ENCODE assay signal across 1 cellular context in the genomic region with DNA sequence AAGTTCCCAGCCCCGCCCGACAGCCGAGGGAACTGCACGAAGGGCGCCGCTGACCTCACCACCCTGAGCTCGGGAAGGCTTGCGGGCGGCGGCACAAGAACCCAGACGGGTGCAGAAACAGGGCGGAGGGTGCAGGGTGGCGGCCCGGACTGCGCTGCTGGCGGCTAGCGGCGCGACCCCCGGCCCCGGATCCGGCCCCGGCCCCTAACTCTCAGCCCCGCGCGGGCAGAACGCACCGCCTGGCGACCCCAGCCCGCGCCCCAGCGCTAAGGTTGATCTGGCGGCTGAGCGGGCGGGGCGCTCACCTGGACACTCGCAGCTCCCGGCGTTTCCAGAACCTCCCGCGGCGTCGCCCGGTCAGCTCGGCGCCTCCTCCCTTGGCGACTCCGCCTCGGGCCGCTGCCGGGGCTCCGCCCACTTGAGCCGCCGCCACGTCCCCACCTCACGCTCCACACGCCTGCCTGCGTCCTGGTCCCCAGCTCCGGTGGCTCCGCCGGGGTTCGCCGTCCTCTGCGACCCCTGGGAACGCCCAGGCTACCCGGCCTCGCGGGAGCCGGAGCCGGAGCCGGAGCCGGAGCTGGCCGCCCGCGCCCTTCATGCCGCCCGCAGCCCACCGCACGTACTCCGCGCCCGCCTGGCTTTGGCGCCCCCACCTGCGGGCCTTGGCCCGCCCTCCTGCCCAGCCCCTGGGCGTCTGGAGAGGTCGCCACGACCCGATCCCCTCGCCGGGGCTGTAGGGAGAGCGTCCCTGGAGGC.
TF ChIP-seq lines count a peak whose summit lies in the region.

A gene (minus strand): TSS at position 369 of the 756 bp plus-strand sequence. CDS start 9,227 bp downstream, outside the sequence.

TF ChIP-seq in K562, 482 proteins besides CTCF, POLR2A, EP300 and RAD21 (continued from another document and continues in another):
- TF ChIP-seq, protein P1, sequence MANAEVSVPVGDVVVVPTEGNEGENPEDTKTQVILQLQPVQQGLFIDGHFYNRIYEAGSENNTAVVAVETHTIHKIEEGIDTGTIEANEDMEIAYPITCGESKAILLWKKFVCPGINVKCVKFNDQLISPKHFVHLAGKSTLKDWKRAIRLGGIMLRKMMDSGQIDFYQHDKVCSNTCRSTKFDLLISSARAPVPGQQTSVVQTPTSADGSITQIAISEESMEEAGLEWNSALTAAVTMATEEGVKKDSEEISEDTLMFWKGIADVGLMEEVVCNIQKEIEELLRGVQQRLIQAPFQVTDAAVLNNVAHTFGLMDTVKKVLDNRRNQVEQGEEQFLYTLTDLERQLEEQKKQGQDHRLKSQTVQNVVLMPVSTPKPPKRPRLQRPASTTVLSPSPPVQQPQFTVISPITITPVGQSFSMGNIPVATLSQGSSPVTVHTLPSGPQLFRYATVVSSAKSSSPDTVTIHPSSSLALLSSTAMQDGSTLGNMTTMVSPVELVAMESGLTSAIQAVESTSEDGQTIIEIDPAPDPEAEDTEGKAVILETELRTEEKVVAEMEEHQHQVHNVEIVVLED (CRISPR knock-in tag; IDR thresholded peaks at IDR 0.05): peak; percentile 79
- TF ChIP-seq NONO (IDR thresholded peaks at IDR 0.05; ENCODE audit: low read depth in 2 of 2, low read length in 1 of 2) (0 out of 4 replicates have a peak, but pooled peaks of 1 of the 2 experiments have one; percentile 47), MTA3 (IDR thresholded peaks at IDR 0.05; ENCODE audit: borderline replicate concordance) (peak; percentile 84; the same call in 1 of the 2 replicates), RFX7 (CRISPR knock-in tag; IDR thresholded peaks at IDR 0.05) (no peak), ZKSCAN8 (CRISPR knock-in tag; IDR thresholded peaks at IDR 0.05) (no peak), SMARCC2 (IDR thresholded peaks at IDR 0.05; ENCODE audit: low read depth) (no peak; the same call in 1 of the 2 replicates), RBM22 (IDR thresholded peaks at IDR 0.05; ENCODE audit: low read depth, low read length, poor library complexity, severe bottlenecking) (no peak), ZNF644 (tag; IDR thresholded peaks at IDR 0.05; ENCODE audit: low read depth) (no peak), NCOA1 (IDR thresholded peaks at IDR 0.05; ENCODE audit: low read depth) (no peak), JUN (IDR thresholded peaks at IDR 0.05; ENCODE audit: borderline replicate concordance, low read depth, low read length) (peak; percentile 29; the same call in 1 of the 2 replicates), JUN (CRISPR knock-in tag; IDR thresholded peaks at IDR 0.05; ENCODE audit: borderline replicate concordance) (no peak; the same call in 1 of the 2 replicates), NRF1 (conservative IDR thresholded peaks at IDR 0.05 in 1 of 2, IDR thresholded peaks at IDR 0.05 in 1 of 2) (peak; percentile 68 to 71; a peak in 3 of 4 replicates), ZNF311 (CRISPR knock-in tag; IDR thresholded peaks at IDR 0.05) (no peak), ZNF184 (CRISPR knock-in tag; IDR thresholded peaks at IDR 0.05) (no peak), NR2C2 (CRISPR knock-in tag; IDR thresholded peaks at IDR 0.05) (no peak; the same call in 1 of the 2 replicates), NR2C2 (tag; IDR thresholded peaks at IDR 0.05) (peak; percentile 62), ZNF124 (CRISPR knock-in tag; IDR thresholded peaks at IDR 0.05) (no peak), NR2F6 (CRISPR knock-in tag; IDR thresholded peaks at IDR 0.05) (no peak), XRCC5 (IDR thresholded peaks at IDR 0.05; ENCODE audit: low read depth, low read length) (0 out of 2 replicates have a peak, but pooled peaks have one; percentile 23), ESRRB (CRISPR knock-in tag; IDR thresholded peaks at IDR 0.05; ENCODE audit: borderline replicate concordance) (no peak), CBX2 (IDR thresholded peaks at IDR 0.05; ENCODE audit: insufficient read depth, low read length, poor library complexity, severe bottlenecking) (no peak), TAF7 (tag; IDR thresholded peaks at IDR 0.05) (no peak), POLR2AphosphoS5 (IDR thresholded peaks at IDR 0.05; ENCODE audit: control insufficient read depth, insufficient read depth, low read depth, low read length) (peak; percentile 47; the same call in 1 of the 2 replicates), SOX6 (IDR thresholded peaks at IDR 0.05) (no peak), ZNF354B (CRISPR knock-in tag; IDR thresholded peaks at IDR 0.05) (no peak), KAT7 (CRISPR knock-in tag; IDR thresholded peaks at IDR 0.05; ENCODE audit: borderline replicate concordance) (no peak), TRIM28 (IDR thresholded peaks at IDR 0.05) (no peak), NEUROD1 (IDR thresholded peaks at IDR 0.05; ENCODE audit: borderline replicate concordance, low read depth, low read length, partially characterized antibody) (peak; percentile 13), ESRRA (IDR thresholded peaks at IDR 0.05; ENCODE audit: borderline replicate concordance, low read depth) (peak; percentile 47; the same call in 1 of the 2 replicates)
- TF ChIP-seq, protein P2, sequence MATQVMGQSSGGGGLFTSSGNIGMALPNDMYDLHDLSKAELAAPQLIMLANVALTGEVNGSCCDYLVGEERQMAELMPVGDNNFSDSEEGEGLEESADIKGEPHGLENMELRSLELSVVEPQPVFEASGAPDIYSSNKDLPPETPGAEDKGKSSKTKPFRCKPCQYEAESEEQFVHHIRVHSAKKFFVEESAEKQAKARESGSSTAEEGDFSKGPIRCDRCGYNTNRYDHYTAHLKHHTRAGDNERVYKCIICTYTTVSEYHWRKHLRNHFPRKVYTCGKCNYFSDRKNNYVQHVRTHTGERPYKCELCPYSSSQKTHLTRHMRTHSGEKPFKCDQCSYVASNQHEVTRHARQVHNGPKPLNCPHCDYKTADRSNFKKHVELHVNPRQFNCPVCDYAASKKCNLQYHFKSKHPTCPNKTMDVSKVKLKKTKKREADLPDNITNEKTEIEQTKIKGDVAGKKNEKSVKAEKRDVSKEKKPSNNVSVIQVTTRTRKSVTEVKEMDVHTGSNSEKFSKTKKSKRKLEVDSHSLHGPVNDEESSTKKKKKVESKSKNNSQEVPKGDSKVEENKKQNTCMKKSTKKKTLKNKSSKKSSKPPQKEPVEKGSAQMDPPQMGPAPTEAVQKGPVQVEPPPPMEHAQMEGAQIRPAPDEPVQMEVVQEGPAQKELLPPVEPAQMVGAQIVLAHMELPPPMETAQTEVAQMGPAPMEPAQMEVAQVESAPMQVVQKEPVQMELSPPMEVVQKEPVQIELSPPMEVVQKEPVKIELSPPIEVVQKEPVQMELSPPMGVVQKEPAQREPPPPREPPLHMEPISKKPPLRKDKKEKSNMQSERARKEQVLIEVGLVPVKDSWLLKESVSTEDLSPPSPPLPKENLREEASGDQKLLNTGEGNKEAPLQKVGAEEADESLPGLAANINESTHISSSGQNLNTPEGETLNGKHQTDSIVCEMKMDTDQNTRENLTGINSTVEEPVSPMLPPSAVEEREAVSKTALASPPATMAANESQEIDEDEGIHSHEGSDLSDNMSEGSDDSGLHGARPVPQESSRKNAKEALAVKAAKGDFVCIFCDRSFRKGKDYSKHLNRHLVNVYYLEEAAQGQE (CRISPR knock-in tag; IDR thresholded peaks at IDR 0.05; ENCODE audit: low read depth): no peak
- TF ChIP-seq, protein P3, sequence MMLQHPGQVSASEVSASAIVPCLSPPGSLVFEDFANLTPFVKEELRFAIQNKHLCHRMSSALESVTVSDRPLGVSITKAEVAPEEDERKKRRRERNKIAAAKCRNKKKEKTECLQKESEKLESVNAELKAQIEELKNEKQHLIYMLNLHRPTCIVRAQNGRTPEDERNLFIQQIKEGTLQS (IDR thresholded peaks at IDR 0.05): peak; percentile 45; the same call in 1 of the 2 replicates
- TF ChIP-seq, protein P3 (CRISPR knock-in tag; conservative IDR thresholded peaks at IDR 0.05): no peak
- TF ChIP-seq, protein P4, sequence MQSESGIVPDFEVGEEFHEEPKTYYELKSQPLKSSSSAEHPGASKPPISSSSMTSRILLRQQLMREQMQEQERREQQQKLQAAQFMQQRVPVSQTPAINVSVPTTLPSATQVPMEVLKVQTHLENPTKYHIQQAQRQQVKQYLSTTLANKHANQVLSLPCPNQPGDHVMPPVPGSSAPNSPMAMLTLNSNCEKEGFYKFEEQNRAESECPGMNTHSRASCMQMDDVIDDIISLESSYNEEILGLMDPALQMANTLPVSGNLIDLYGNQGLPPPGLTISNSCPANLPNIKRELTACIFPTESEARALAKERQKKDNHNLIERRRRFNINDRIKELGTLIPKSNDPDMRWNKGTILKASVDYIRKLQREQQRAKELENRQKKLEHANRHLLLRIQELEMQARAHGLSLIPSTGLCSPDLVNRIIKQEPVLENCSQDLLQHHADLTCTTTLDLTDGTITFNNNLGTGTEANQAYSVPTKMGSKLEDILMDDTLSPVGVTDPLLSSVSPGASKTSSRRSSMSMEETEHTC (IDR thresholded peaks at IDR 0.05): no peak
- TF ChIP-seq, protein P5, sequence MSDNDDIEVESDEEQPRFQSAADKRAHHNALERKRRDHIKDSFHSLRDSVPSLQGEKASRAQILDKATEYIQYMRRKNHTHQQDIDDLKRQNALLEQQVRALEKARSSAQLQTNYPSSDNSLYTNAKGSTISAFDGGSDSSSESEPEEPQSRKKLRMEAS (CRISPR knock-in tag; IDR thresholded peaks at IDR 0.05): 0 out of 2 replicates have a peak, but pooled peaks have one; percentile 25
- TF ChIP-seq, protein P6, sequence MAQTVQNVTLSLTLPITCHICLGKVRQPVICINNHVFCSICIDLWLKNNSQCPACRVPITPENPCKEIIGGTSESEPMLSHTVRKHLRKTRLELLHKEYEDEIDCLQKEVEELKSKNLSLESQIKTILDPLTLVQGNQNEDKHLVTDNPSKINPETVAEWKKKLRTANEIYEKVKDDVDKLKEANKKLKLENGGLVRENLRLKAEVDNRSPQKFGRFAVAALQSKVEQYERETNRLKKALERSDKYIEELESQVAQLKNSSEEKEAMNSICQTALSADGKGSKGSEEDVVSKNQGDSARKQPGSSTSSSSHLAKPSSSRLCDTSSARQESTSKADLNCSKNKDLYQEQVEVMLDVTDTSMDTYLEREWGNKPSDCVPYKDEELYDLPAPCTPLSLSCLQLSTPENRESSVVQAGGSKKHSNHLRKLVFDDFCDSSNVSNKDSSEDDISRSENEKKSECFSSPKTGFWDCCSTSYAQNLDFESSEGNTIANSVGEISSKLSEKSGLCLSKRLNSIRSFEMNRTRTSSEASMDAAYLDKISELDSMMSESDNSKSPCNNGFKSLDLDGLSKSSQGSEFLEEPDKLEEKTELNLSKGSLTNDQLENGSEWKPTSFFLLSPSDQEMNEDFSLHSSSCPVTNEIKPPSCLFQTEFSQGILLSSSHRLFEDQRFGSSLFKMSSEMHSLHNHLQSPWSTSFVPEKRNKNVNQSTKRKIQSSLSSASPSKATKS (CRISPR knock-in tag; IDR thresholded peaks at IDR 0.05): no peak
- TF ChIP-seq, protein P7, sequence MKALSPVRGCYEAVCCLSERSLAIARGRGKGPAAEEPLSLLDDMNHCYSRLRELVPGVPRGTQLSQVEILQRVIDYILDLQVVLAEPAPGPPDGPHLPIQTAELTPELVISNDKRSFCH (CRISPR knock-in tag; IDR thresholded peaks at IDR 0.05): no peak
- TF ChIP-seq, protein P7 (tag; IDR thresholded peaks at IDR 0.05): no peak; the same call in 1 of the 2 replicates
- TF ChIP-seq, protein P8, sequence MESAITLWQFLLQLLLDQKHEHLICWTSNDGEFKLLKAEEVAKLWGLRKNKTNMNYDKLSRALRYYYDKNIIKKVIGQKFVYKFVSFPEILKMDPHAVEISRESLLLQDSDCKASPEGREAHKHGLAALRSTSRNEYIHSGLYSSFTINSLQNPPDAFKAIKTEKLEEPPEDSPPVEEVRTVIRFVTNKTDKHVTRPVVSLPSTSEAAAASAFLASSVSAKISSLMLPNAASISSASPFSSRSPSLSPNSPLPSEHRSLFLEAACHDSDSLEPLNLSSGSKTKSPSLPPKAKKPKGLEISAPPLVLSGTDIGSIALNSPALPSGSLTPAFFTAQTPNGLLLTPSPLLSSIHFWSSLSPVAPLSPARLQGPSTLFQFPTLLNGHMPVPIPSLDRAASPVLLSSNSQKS (CRISPR knock-in tag; IDR thresholded peaks at IDR 0.05): no peak
- TF ChIP-seq, protein P9, sequence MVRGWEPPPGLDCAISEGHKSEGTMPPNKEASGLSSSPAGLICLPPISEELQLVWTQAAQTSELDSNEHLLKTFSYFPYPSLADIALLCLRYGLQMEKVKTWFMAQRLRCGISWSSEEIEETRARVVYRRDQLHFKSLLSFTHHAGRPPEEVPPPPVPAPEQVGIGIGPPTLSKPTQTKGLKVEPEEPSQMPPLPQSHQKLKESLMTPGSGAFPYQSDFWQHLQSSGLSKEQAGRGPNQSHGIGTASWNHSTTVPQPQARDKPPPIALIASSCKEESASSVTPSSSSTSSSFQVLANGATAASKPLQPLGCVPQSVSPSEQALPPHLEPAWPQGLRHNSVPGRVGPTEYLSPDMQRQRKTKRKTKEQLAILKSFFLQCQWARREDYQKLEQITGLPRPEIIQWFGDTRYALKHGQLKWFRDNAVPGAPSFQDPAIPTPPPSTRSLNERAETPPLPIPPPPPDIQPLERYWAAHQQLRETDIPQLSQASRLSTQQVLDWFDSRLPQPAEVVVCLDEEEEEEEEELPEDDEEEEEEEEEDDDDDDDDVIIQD (CRISPR knock-in tag; IDR thresholded peaks at IDR 0.05): no peak
- TF ChIP-seq, protein P10, sequence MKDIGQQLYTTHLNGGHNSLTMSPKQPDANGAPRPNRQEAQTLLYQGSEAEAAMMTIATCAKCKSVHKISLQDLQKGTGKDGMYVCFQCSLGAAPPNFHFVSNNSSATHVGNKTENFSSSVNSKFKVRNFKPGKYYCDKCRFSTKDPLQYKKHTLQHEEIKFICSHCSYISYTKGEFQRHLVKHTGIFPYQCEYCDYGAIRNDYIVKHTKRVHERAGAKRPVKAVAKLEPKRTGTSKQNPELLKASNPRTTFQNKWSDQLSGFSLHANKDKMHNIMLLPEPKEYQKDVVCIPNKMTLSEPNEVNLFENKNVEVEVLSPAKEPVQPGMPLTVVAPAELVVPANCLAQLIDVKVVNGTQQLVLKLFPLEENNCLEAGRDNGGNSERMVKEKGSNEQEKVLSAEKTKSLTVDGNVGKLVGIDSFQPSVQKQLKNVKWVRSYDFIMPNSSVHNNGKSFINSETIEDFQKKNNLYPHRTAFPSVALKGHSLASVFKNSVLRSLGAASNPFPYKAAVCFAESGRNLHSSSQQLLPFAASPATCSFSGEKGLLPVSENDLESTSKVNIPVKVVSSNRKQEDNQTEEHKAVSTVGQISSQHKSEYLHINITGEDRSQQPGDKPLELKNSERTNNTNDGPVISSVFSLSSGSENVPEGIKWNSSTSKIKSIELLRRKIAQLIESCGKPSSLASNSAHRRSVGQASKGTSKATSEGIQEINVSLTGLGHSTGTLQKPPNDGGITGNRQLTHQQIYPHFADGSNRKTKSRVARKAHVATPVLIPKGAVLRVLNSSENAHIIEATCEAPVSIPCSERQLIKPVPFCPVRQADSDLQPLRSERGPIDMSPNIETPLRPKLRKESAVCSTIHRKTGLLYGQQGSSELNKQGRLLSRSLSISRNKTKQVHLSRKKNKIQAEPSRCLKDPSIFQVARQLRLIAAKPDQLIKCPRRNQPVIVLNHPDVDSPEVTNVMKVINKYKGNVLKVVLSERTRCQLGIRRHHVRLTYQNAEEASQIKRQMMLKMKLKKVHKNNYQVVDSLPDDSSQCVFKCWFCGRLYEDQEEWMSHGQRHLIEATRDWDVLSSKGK (CRISPR knock-in tag; IDR thresholded peaks at IDR 0.05): no peak
